8 cellular contexts compared by ENCODE assay signal in genomic region chr13:78215458-78215857, GRCh38.
"Had no signal": no experiment of that assay in that cellular context is flagged by ENCODE, and none has a peak within 500 bp of the region (broad histone marks: within the 10 kb centered on the region; RNA-seq: fewer than 3 reads in every experiment).

No MANE protein-coding gene starts in this region.

- H3K4me2 ChIP-seq: KMS-11 had no signal

- DNase-seq: IMR-90, KBM-7, KG1 had no signal

- ATAC-seq: HepG2, K562 had no signal

- H3K4me3 Mint-ChIP-seq: IgD-negative memory B cell had no signal

- H3K27ac ChIP-seq: HL-60, KMS-11 had no signal

- H3K27me3 Mint-ChIP-seq: IgD-negative memory B cell had no signal

- H3K36me3 Mint-ChIP-seq: IgD-negative memory B cell had no signal

- H3K9me3 Mint-ChIP-seq: IgD-negative memory B cell had no signal

- H3K27ac Mint-ChIP-seq: IgD-negative memory B cell had no signal

- H3K4me3 ChIP-seq: K562 had no signal

- H3K4me1 Mint-ChIP-seq: IgD-negative memory B cell had no signal
